ENCODE assay signal across 2 cellular contexts in the genomic region with DNA sequence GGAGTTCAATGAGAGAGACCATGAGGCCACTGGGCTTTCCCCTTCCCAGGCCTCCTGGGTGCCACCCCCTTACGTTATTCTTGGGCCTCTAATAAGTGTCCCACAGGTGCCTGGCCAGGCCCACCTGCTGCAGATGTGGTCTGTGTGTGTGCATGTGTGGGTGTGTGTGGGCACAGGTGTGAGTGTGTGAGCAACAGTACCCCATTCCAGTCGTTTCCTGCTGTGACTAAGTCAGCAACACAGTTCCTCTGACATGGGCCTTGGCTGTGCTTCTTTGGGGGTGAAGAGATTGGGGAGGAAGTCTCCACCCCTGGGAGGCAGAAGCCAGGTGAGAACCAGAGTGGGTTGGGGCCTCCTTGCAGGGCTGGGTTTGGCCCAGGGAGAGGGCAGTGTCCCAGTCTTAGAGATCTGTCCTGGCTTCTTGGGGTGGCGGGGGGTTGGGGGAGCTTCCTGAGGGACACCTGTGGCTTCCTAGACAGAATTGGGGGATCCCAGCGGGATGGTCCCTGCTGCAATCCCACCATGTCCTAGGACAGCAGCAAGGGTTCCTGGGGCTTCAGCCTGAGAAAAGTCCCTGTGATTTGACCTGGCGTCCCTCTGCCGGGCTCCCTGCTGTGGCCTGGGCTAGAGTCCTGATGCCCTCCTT.
TF ChIP-seq lines count a peak whose summit lies in the region.

No MANE protein-coding gene starts in this region.

TF ChIP-seq in HEK293, 187 proteins besides CTCF, POLR2A, EP300 and RAD21:
- TF ChIP-seq ZFHX2 (tag by site-specific recombination; conservative IDR thresholded peaks at IDR 0.05) (peak; percentile 88), TCF7L2 (IDR thresholded peaks at IDR 0.05; ENCODE audit: borderline replicate concordance, low read depth, low read length) (no peak), EGR2 (tag by site-specific recombination; IDR thresholded peaks at IDR 0.05; ENCODE audit: low read depth) (peak; percentile 80; the same call in 1 of the 2 replicates), SCRT1 (tag by site-specific recombination; IDR thresholded peaks at IDR 0.05; ENCODE audit: borderline replicate concordance) (peak; percentile 98), ZNF174 (tag by site-specific recombination; IDR thresholded peaks at IDR 0.05) (no peak), SCRT2 (tag by site-specific recombination; IDR thresholded peaks at IDR 0.05) (peak; percentile 92)

TF ChIP-seq in K562, 482 proteins besides CTCF, POLR2A, EP300 and RAD21:
- TF ChIP-seq, protein P1, sequence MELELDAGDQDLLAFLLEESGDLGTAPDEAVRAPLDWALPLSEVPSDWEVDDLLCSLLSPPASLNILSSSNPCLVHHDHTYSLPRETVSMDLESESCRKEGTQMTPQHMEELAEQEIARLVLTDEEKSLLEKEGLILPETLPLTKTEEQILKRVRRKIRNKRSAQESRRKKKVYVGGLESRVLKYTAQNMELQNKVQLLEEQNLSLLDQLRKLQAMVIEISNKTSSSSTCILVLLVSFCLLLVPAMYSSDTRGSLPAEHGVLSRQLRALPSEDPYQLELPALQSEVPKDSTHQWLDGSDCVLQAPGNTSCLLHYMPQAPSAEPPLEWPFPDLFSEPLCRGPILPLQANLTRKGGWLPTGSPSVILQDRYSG (tag; conservative IDR thresholded peaks at IDR 0.05; ENCODE audit: low read depth) = no peak
- TF ChIP-seq ZNF174 (CRISPR knock-in tag; IDR thresholded peaks at IDR 0.05) = no peak
- TF ChIP-seq POLR2AphosphoS2 (IDR thresholded peaks at IDR 0.05; ENCODE audit: low read length) = 0 out of 2 replicates have a peak, but pooled peaks have one; percentile 50
- TF ChIP-seq ZNF436 (CRISPR knock-in tag; IDR thresholded peaks at IDR 0.05) = no peak
- peak; percentile 3 for TF ChIP-seq RBM22 (IDR thresholded peaks at IDR 0.05; ENCODE audit: low read depth, low read length, poor library complexity, severe bottlenecking)
